16 cellular contexts compared by ENCODE assay signal in the genomic region with DNA sequence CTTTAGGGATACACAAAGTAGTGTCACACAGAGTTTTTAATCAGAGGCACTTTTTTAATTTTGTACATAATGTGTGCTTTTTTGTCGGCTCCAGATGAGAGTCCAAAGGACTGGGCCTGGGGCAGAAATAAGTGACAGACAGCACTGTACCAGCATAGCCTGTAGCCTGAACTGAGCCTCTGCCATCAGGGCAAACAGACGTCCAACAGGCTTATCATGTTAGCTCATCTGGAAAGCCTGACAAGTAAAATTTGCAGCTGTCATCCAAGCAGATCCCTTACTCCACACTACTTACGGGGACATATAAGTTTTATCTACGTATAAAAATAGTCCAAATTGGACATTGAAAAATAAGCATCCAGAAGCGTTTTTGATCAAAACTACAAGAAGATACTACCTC.
DNase-seq lines count a peak whose midpoint lies in the region; ATAC-seq and TF ChIP-seq lines count a peak whose summit lies in the region.
"Had no signal": no experiment of that assay in that cellular context is flagged by ENCODE, and none has a peak within 500 bp of the region (broad histone marks: within the 10 kb centered on the region; RNA-seq: fewer than 3 reads in every experiment).

No MANE protein-coding gene starts in this region.

- H3K18ac ChIP-seq in mesenchymal stem cell (ENCODE audit: low read depth in 1 of 2, low read length in 2 of 2) = no peak overlapping the region

- H3K4me1 Mint-ChIP-seq in activated CD4-positive, alpha-beta T cell treated with anti-CD3 and anti-CD28 coated beads, Interleukin-2, amount 10 ng/mL, durations not matched to agents 24 days and 14 days = no peaks in the 10 kb centered on the region

- H3K36me3 Mint-ChIP-seq in activated CD4-positive, alpha-beta T cell treated with anti-CD3 and anti-CD28 coated beads, Interleukin-2, amount 10 ng/mL, durations not matched to agents 24 days and 14 days (ENCODE audit: low read depth) = no peaks in the 10 kb centered on the region

- H3K36me3 ChIP-seq in mesenchymal stem cell (ENCODE audit: control insufficient read depth in 1 of 2, insufficient read depth in 2 of 2, low read depth in 1 of 2, low read length in 2 of 2) (no peaks in the 10 kb centered on the region), skeletal muscle tissue (ENCODE audit: control insufficient read depth in 3 of 3, insufficient read depth in 3 of 3, low read length in 3 of 3) (no peaks in the 10 kb centered on the region)

- H3K14ac ChIP-seq in mesenchymal stem cell (ENCODE audit: low read length in 2 of 2) = no peak overlapping the region

- WGBS in mesenchymal stem cell = 55% methylated on average over 4 of the region's 5 CpGs

- H2BK12ac ChIP-seq in mesenchymal stem cell (ENCODE audit: low read length in 2 of 2) = no peak overlapping the region

- peaks cover 2% of the 10 kb centered on the region for H3K4me1 ChIP-seq in mesenchymal stem cell (ENCODE audit: control insufficient read depth, insufficient read depth, low read depth, low read length)
- peaks cover 8 to 18% (median 14%) of the 10 kb centered on the region in 3 donors for H3K4me1 ChIP-seq in skeletal muscle tissue (ENCODE audit: control insufficient read depth in 3 of 3, insufficient read depth in 3 of 3, low read length in 3 of 3)

- H4K8ac ChIP-seq in mesenchymal stem cell (ENCODE audit: low read length) = no peak overlapping the region

- no peak overlapping the region for H2AFZ ChIP-seq in mesenchymal stem cell (ENCODE audit: low read depth, low read length)

- no peaks in the 10 kb centered on the region for H3K27me3 Mint-ChIP-seq in activated CD4-positive, alpha-beta T cell treated with anti-CD3 and anti-CD28 coated beads, Interleukin-2, amount 10 ng/mL, durations not matched to agents 24 days and 14 days

- H3K27me3 ChIP-seq in mesenchymal stem cell (ENCODE audit: control insufficient read depth in 1 of 2, insufficient read depth in 1 of 2, low read length in 2 of 2) (no peaks in the 10 kb centered on the region), skeletal muscle tissue (ENCODE audit: control insufficient read depth in 3 of 3, insufficient read depth in 3 of 3, low read length in 3 of 3) (no peaks in the 10 kb centered on the region)

- intact Hi-C loops in activated CD4-positive, alpha-beta T cell treated with anti-CD3 and anti-CD28 coated beads, Interleukin-2, amount 10 ng/mL, durations not matched to agents 24 days and 14 days (cut with micrococcal nuclease) = no loop called here

- no peak overlapping the region for H3K23ac ChIP-seq in mesenchymal stem cell (ENCODE audit: low read length in 2 of 2)

- no peak overlapping the region for H3K4me3 Mint-ChIP-seq in activated CD4-positive, alpha-beta T cell treated with anti-CD3 and anti-CD28 coated beads, Interleukin-2, amount 10 ng/mL, durations not matched to agents 24 days and 14 days

- H3K79me1 ChIP-seq in mesenchymal stem cell (replicated peaks; ENCODE audit: low read length, poor library complexity, severe bottlenecking) = no peaks in the 10 kb centered on the region

- peak overlapping the region; percentile 23 for H2AK5ac ChIP-seq in mesenchymal stem cell (ENCODE audit: low read length, severe bottlenecking)

- no peak overlapping the region for H3K27ac Mint-ChIP-seq in activated CD4-positive, alpha-beta T cell treated with anti-CD3 and anti-CD28 coated beads, Interleukin-2, amount 10 ng/mL, durations not matched to agents 24 days and 14 days

- peak; percentile 73 for ATAC-seq in SK-N-SH treated with all-trans-retinoic acid at 6 μM for 48 hours
- no peak for ATAC-seq in GM21717 (IDR thresholded peaks at IDR 0.05; ENCODE audit: unreplicated experiment)

- H3K4ac ChIP-seq in mesenchymal stem cell (ENCODE audit: low read depth in 1 of 2, low read length in 2 of 2) = no peak overlapping the region

- H4K91ac ChIP-seq in mesenchymal stem cell (ENCODE audit: low read length) = no peak overlapping the region

- H3K9ac ChIP-seq in mesenchymal stem cell (ENCODE audit: low read length) (no peak overlapping the region), skeletal muscle tissue (ENCODE audit: low read depth in 1 of 3, low read length in 3 of 3) (no peak overlapping the region)

- no peak overlapping the region for H3K4me2 ChIP-seq in mesenchymal stem cell (ENCODE audit: low read length, poor library complexity, severe bottlenecking)

- no peaks in the 10 kb centered on the region for H3K9me3 Mint-ChIP-seq in activated CD4-positive, alpha-beta T cell treated with anti-CD3 and anti-CD28 coated beads, Interleukin-2, amount 10 ng/mL, durations not matched to agents 24 days and 14 days

- H3K27ac ChIP-seq in mesenchymal stem cell (ENCODE audit: low read length, poor library complexity, severe bottlenecking) (no peak overlapping the region), skeletal muscle tissue (ENCODE audit: low read depth, low read length) (peak overlapping the region; percentile 18)
- H3K27ac ChIP-seq: C4-2B had no signal

- DNase-seq in OCI-M1 (lab: John Stamatoyannopoulos, UW) = peak; percentile 24
- DNase-seq in mesenchymal stem cell = no peak
- no peak for DNase-seq in activated CD4-positive, alpha-beta T cell treated with anti-CD3 and anti-CD28 coated beads, Interleukin-2, amount 10 ng/mL, durations not matched to agents 24 days and 14 days
- DNase-seq in T1000 (lab: John Stamatoyannopoulos, UW) = no peak
- DNase-seq: HCEC 1CT, Kasumi-1, MM.1S, NCI-H1092, NCI-H1436 treated with DMSO at 0.1 percent for 48 hours, NCI-H2029, NCI-H345, NCI-H526 had no signal

- H3K4me3 ChIP-seq in mesenchymal stem cell (ENCODE audit: insufficient read depth in 1 of 2, low read depth in 1 of 2, low read length in 2 of 2) = no peak overlapping the region
- H3K4me3 ChIP-seq in skeletal muscle tissue (ENCODE audit: low read length in 3 of 3) = no peak overlapping the region

- no peak overlapping the region for H2BK15ac ChIP-seq in mesenchymal stem cell (ENCODE audit: low read depth, poor library complexity, severe bottlenecking)

- peaks cover 4% of the 10 kb centered on the region for H3K9me3 ChIP-seq in mesenchymal stem cell (ENCODE audit: control insufficient read depth, low read length)
- no peaks in the 10 kb centered on the region for H3K9me3 ChIP-seq in skeletal muscle tissue (ENCODE audit: control insufficient read depth in 3 of 3, low read length in 3 of 3)

- no peak overlapping the region for H2BK5ac ChIP-seq in mesenchymal stem cell (ENCODE audit: low read depth, low read length, poor library complexity, severe bottlenecking)

- no peak overlapping the region for H2BK120ac ChIP-seq in mesenchymal stem cell (ENCODE audit: low read depth, low read length)

TF ChIP-seq in SK-N-SH treated with all-trans-retinoic acid at 6 μM for 48 hours, 23 proteins besides CTCF, POLR2A, EP300 and RAD21 (continues in another document):
- TF ChIP-seq, protein P1, sequence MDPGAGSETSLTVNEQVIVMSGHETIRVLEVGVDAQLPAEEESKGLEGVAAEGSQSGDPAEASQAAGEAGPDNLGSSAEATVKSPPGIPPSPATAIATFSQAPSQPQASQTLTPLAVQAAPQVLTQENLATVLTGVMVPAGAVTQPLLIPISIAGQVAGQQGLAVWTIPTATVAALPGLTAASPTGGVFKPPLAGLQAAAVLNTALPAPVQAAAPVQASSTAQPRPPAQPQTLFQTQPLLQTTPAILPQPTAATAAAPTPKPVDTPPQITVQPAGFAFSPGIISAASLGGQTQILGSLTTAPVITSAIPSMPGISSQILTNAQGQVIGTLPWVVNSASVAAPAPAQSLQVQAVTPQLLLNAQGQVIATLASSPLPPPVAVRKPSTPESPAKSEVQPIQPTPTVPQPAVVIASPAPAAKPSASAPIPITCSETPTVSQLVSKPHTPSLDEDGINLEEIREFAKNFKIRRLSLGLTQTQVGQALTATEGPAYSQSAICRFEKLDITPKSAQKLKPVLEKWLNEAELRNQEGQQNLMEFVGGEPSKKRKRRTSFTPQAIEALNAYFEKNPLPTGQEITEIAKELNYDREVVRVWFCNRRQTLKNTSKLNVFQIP (CRISPR knock-in tag; IDR thresholded peaks at IDR 0.05; ENCODE audit: borderline replicate concordance, low read depth) = no peak
- TF ChIP-seq ARNTL (CRISPR knock-in tag; IDR thresholded peaks at IDR 0.05; ENCODE audit: borderline replicate concordance, low read depth) (no peak), CSDC2 (CRISPR knock-in tag; IDR thresholded peaks at IDR 0.05) (no peak), ZFP30 (CRISPR knock-in tag; IDR thresholded peaks at IDR 0.05) (no peak), ISL1 (CRISPR knock-in tag; IDR thresholded peaks at IDR 0.05) (no peak), OSR1 (CRISPR knock-in tag; IDR thresholded peaks at IDR 0.05) (no peak)
- TF ChIP-seq, protein P2, sequence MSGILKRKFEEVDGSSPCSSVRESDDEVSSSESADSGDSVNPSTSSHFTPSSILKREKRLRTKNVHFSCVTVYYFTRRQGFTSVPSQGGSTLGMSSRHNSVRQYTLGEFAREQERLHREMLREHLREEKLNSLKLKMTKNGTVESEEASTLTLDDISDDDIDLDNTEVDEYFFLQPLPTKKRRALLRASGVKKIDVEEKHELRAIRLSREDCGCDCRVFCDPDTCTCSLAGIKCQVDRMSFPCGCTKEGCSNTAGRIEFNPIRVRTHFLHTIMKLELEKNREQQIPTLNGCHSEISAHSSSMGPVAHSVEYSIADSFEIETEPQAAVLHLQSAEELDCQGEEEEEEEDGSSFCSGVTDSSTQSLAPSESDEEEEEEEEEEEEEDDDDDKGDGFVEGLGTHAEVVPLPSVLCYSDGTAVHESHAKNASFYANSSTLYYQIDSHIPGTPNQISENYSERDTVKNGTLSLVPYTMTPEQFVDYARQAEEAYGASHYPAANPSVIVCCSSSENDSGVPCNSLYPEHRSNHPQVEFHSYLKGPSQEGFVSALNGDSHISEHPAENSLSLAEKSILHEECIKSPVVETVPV (CRISPR knock-in tag; IDR thresholded peaks at IDR 0.05) = no peak
